In the genomic region with DNA sequence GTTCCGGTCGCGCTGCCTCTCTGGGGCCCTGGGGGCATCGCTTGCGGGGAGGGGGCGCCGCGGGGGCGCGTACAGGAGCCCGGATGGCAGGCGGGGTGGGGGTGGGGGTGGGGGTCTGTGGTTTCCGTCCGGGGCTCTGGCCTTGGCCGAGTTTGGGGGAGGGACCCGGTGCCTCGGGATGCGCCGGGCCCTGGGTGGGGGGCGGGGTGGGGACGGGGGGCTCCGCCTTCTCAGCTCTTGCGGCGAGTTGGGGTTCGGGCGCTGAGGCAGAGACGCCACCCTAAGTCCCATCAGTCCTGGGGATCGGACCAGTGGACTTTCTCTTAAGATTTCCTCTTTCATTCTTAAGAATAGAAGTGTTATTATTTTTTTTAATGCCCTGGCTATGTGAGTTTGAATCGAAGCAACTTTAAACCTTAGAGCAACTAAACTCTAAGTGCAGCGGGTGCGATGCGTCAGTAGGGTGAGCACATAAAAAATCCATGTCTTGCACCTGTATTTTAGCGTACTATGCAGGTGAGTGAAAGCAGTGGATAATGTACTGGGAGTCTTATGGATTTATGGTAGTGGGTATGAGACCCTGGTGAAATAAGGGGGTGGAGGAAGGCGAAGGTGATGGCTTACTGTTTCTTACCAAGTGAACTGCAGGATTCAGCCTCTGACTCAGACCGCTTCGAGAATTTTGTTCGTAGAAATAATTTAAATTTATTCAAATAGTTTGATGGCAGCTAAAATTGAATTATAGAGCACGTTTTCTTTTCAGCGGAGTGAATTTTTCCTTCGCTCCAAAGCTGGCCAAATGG, we compare ENCODE assay signal across 8 cellular contexts. TPM values are rescaled to one million over a fixed set of nuclear protein-coding genes. Genes with fewer than 3 reads are reported as not detected.
DNase-seq lines count a peak whose midpoint lies in the region; ATAC-seq and TF ChIP-seq lines count a peak whose summit lies in the region.

No MANE protein-coding gene starts in this region.

- H3K4me1 ChIP-seq in left lung, result peaks cover 15 to 51% of the 10 kb centered on the region in 2 donors

- no peaks in the 10 kb centered on the region for H3K9me3 ChIP-seq in left lung

- peak; percentile 4 for ATAC-seq in Right ventricle myocardium superior (ENCODE audit: poor library complexity)
- no peak for ATAC-seq in Right ventricle myocardium inferior
- ATAC-seq in left lung, result peak; percentile 28

- H3K27me3 ChIP-seq in HL-60 (ENCODE audit: insufficient read depth, poor library complexity, severe bottlenecking), result no peaks in the 10 kb centered on the region
- H3K27me3 ChIP-seq in left lung, result no peaks in the 10 kb centered on the region

- H3K4me3 ChIP-seq in HL-60 (replicated peaks; ENCODE audit: insufficient read depth, low read length) (peak overlapping the region; percentile 77), left lung (peak overlapping the region; percentile 72 to 73)

- DNase-seq in Right ventricle myocardium superior, result peak; percentile 49
- DNase-seq in Right ventricle myocardium inferior (ENCODE audit: missing footprints), result no peak
- DNase-seq in HL-60 (ENCODE audit: low read depth in 1 of 2, low spot score in 1 of 2), result peak in 1 of 2 experiments; percentile 4
- peak in 1 of 2 donors; percentile 49 for DNase-seq in left lung
- peak; percentile 21 for DNase-seq in stimulated activated CD8-positive, alpha-beta memory T cell treated with anti-CD3 and anti-CD28 coated beads, Interleukin-12 subunit alpha, Interleukin-12 subunit beta, amount 100 ng/mL, for 1 hour (ENCODE audit: low read depth)
- no peak for DNase-seq in islet precursor cell

- no peak for TF ChIP-seq CTCF in HL-60 (IDR thresholded peaks at IDR 0.05; ENCODE audit: insufficient read depth, low read length)
- no peak for TF ChIP-seq CTCF in VCaP (conservative IDR thresholded peaks at IDR 0.05)
- no peak for TF ChIP-seq CTCF in left lung (IDR thresholded peaks at IDR 0.05)

- no peaks in the 10 kb centered on the region for H3K36me3 ChIP-seq in left lung

- H3K27ac ChIP-seq in HL-60 (replicated peaks), result peak overlapping the region; percentile 62
- peak overlapping the region; percentile 93 for H3K27ac ChIP-seq in VCaP
- peak overlapping the region; percentile 94 for H3K27ac ChIP-seq in cingulate gyrus (ENCODE audit: low read depth, low read length)
- H3K27ac ChIP-seq in left lung, result peak overlapping the region; percentile 98 to 99

- intact Hi-C loops in Right ventricle myocardium superior (cut with DNase I), result loop anchor here (10.0 kb wide), 2 partner anchors 225 to 615 kb away; no protein-coding TSS in a partner anchor
- intact Hi-C loops in Right ventricle myocardium inferior (cut with DNase I), result loop anchor here (2.0 to 5.0 kb wide), 4 partner anchors 225 to 615 kb away; no protein-coding TSS in a partner anchor
- intact Hi-C loops in left lung (cut with DNase I), result loop anchor here in 1 of 2 donors (10.0 kb wide), 1 partner anchor 225 kb away; no protein-coding TSS in a partner anchor

RNA-seq across cellular contexts. Expression of a gene that starts 0.8 kb away (rescaled TPM):
- total RNA-seq in Right ventricle myocardium superior, result 152 TPM
- 160 TPM for total RNA-seq in Right ventricle myocardium inferior
- total RNA-seq in left lung, result 100 to 1,000 TPM; 289 to 432 TPM

Comparison
In these comparisons a context has a peak if more than half of its experiments do, and no peak if none do; other contexts are left out.
1. DNase-seq: peak in Right ventricle myocardium superior (single experiment) and stimulated activated CD8-positive, alpha-beta memory T cell treated with anti-CD3 and anti-CD28 coated beads, Interleukin-12 subunit alpha, Interleukin-12 subunit beta, amount 100 ng/mL, for 1 hour (single experiment); none in Right ventricle myocardium inferior (single experiment) and islet precursor cell (single experiment).
2. Peak in every context shown above with its lines, with median percentiles within 50 percentile points of each other: H3K27ac ChIP-seq.